8 cellular contexts compared by ENCODE assay signal in the genomic region with DNA sequence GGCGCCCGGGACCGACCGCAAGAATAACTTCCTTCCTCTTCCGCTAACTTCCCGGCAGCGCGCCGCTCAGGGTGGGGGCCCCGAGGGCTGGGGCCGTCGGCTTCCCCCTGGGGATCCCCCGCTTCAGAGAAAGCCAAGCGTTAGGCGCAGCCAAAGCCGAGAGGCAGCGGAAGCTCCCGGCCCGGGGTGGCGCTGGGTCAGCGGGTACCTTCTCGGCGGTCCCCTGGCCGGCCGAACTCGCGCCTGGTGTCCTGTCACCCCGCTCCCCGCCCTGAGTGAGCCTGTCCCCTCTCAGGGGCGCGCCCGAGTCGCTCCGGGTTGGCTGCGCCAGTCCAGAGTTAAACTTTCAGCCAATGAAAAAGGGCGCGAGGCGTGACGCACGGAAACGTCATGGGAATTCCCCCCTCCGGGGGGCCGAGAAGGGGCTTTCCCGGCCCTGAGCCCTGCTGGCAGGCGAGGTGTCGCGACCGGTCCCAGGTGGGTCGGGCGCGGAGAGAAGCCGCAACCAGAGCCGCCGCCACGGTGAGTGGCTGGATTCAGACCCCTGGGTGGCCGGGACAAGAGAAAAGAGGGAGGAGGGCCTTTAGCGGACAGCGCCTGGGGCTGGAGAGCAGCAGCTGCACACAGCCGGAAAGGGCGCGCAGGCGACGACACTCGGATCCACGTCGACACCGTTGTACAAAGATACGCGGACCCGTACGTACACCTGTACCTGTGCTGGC. TPM values are rescaled to one million over a fixed set of nuclear protein-coding genes. Genes with fewer than 3 reads are reported as not detected.
DNase-seq lines count a peak whose midpoint lies in the region; TF ChIP-seq lines count a peak whose summit lies in the region.

No MANE protein-coding gene starts in this region.

- H3K27ac ChIP-seq in right atrium auricular region (peak overlapping the region; percentile 94 to 95), vagina (peak overlapping the region; percentile 98)

- peak; percentile 98 for DNase-seq in GM10248 (ENCODE audit: extremely low spot score)
- peak; percentile 98 for DNase-seq in H7
- peak; percentile 94 for DNase-seq in LoVo (ENCODE audit: low spot score)
- peak; percentile 96 to 100 (median 98) for DNase-seq in T-helper 1 cell
- peak in 55 of 56 donors; percentile 38 to 94 (median 80) for DNase-seq in amygdala (lab: John Stamatoyannopoulos, UW)
- peak; percentile 97 for DNase-seq in right atrium auricular region (ENCODE audit: low spot score)
- peak; percentile 81 for DNase-seq in putamen (ENCODE audit: low spot score)
- peak in 1 of 2 donors; percentile 96 for DNase-seq in vagina (ENCODE audit: extremely low spot score in 2 of 2)

- TF ChIP-seq CTCF in GM10248 (IDR thresholded peaks at IDR 0.05; ENCODE audit: control extremely low read depth, extremely low read depth, low read depth, missing control alignments) (no peak), right atrium auricular region (IDR thresholded peaks at IDR 0.05) (peak; percentile 51 to 94), vagina (IDR thresholded peaks at IDR 0.05) (peak in 2 of 3 experiments; percentile 69 to 97)

- H3K4me3 ChIP-seq in H7 (ENCODE audit: insufficient read depth, low read depth, low read length) (peak overlapping the region; percentile 62), right atrium auricular region (peak overlapping the region; percentile 61 to 62), vagina (peak overlapping the region; percentile 67 to 90)

- peaks cover 13% of the 10 kb centered on the region for H3K27me3 ChIP-seq in H7 (ENCODE audit: control insufficient read depth, insufficient read depth, low read length)
- no peaks in the 10 kb centered on the region for H3K27me3 ChIP-seq in right atrium auricular region
- H3K27me3 ChIP-seq in vagina, result no peaks in the 10 kb centered on the region

- peaks cover 0 to 37% of the 10 kb centered on the region in 2 donors for H3K4me1 ChIP-seq in right atrium auricular region
- peaks cover 42% of the 10 kb centered on the region for H3K4me1 ChIP-seq in vagina

- intact Hi-C loops in vagina (cut with DNase I), result loop anchor here (10.0 kb wide), 1 partner anchor 191 kb away; no protein-coding TSS in a partner anchor

- H3K9me3 ChIP-seq in right atrium auricular region (no peaks in the 10 kb centered on the region), vagina (no peaks in the 10 kb centered on the region)

- peak; percentile 41 to 81 for TF ChIP-seq POLR2A in vagina (IDR thresholded peaks at IDR 0.05)

- no peaks in the 10 kb centered on the region for H3K36me3 ChIP-seq in H7 (replicated peaks; ENCODE audit: control insufficient read depth, insufficient read depth, low read length)
- H3K36me3 ChIP-seq in right atrium auricular region, result no peaks in the 10 kb centered on the region
- H3K36me3 ChIP-seq in vagina, result peaks cover 0 to 4% of the 10 kb centered on the region in 2 donors

- CTCF ChIA-PET in GM10248 (lab: Yijun Ruan, JAX), result interaction anchor here (0.6 to 9.6 kb wide), 36 partner anchors 10 to 256 kb away, joined by 3 to 213 read pairs (median 5); a partner anchor contains a TSS

- POLR2A ChIA-PET in GM10248 (lab: Yijun Ruan, JAX), result interaction anchor here (0.6 to 2.2 kb wide), 4 partner anchors 30 to 597 kb away, joined by 3 to 7 read pairs (median 4); a partner anchor contains a TSS

RNA-seq across cellular contexts. Expression of a gene that starts 1.3 kb away (rescaled TPM):
- 25.3 and 25.6 TPM in 2 replicates for total RNA-seq in H7 (2014; rRNA removed; shearing (Covaris generic))
- total RNA-seq in right atrium auricular region (10 to 100 TPM in 1 of 2 donors, 1 to 10 TPM in 1; 7.3 to 15.6 TPM), vagina (26.8 TPM)

RNA-seq across cellular contexts. Expression of a gene that starts 24.3 kb away (rescaled TPM):
- total RNA-seq in H7 (2014; rRNA removed; shearing (Covaris generic)), result 5.2 and 6.1 TPM in 2 replicates
- total RNA-seq in right atrium auricular region (1 to 10 TPM; 2.2 to 9.7 TPM), vagina (6.4 TPM)

RNA-seq across cellular contexts. Expression of a gene that starts 26.4 kb away (rescaled TPM):
- 23.0 and 29.8 TPM in 2 replicates for total RNA-seq in H7 (2014; rRNA removed; shearing (Covaris generic))
- total RNA-seq in right atrium auricular region, result 10 to 100 TPM; 16.6 to 21.3 TPM
- 27.7 TPM for total RNA-seq in vagina

RNA-seq across cellular contexts. Expression of a gene that starts 38.1 kb away (rescaled TPM):
- 51.3 and 64.7 TPM in 2 replicates for total RNA-seq in H7 (2014; rRNA removed; shearing (Covaris generic))
- total RNA-seq in right atrium auricular region (10 to 100 TPM; 79.1 to 87.1 TPM), vagina (52.1 TPM)

RNA-seq across cellular contexts. Expression of a gene that starts 57.1 kb away (rescaled TPM):
- total RNA-seq in H7 (2014; rRNA removed; shearing (Covaris generic)), result 0.30 and 0.45 TPM in 2 replicates
- total RNA-seq in right atrium auricular region (not detected), vagina (not detected)
